In the genomic region with DNA sequence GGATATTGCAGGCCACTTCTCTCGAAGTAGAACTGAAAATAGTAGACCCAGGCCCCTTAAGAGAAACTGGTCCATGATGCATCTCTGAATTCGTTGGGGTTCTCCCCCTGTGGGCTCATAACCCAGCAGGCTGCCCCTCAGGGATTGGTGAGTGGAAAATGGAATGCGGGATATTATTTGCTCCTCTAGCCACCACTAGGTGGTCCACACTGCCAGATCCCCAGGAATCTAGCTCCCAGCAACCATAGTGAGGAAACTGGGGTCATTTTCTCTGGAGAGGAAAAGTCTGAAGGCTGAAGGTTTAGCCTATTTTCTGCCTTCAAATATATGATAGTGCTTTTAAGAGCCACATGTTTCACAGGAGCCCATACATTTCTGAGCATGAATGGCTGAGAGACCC, we compare ENCODE assay signal across 22 cellular contexts. TPM values are rescaled to one million over a fixed set of nuclear protein-coding genes. Genes with fewer than 3 reads are reported as not detected.
DNase-seq lines count a peak whose midpoint lies in the region; ATAC-seq, FAIRE-seq and TF ChIP-seq lines count a peak whose summit lies in the region.
"Had no signal": no experiment of that assay in that cellular context is flagged by ENCODE, and none has a peak within 500 bp of the region (broad histone marks: within the 10 kb centered on the region; RNA-seq: fewer than 3 reads in every experiment).

No MANE protein-coding gene starts in this region.

- no peaks in the 10 kb centered on the region for H3K9me3 ChIP-seq in A549
- H3K9me3 ChIP-seq in H9 (ENCODE audit: control insufficient read depth, low read depth, low read length): no peaks in the 10 kb centered on the region
- no peaks in the 10 kb centered on the region for H3K9me3 ChIP-seq in HepG2 (ENCODE audit: low read length)
- H3K9me3 ChIP-seq: pancreas, Peyer's patch had no signal

- peaks cover 4 to 5% of the 10 kb centered on the region in 2 experiments for H3K4me1 Mint-ChIP-seq in H9
- H3K4me1 Mint-ChIP-seq in central memory CD8-positive, alpha-beta T cell: peaks cover 84% of the 10 kb centered on the region

- DNase-seq in A549 (ENCODE audit: low read depth in 1 of 2, low spot score in 1 of 2) (no peak), H9 (no peak), HepG2 (ENCODE audit: low spot score) (no peak), NCI-H524 treated with DMSO at 0.1 percent for 48 hours (lab: John Stamatoyannopoulos, UW) (no peak)
- no peak for DNase-seq in central memory CD8-positive, alpha-beta T cell (ENCODE audit: low spot score in 2 of 2)
- DNase-seq in activated CD4-positive, alpha-beta T cell treated with anti-CD3 and anti-CD28 coated beads, Interleukin-2, amount 50 U/mL, for 1 hour: no peak
- DNase-seq: activated CD8-positive, alpha-beta T cell treated with anti-CD3 and anti-CD28 coated beads, Interleukin-2, amount 10 ng/mL, durations not matched to agents 7 days and 5 days; activated effector memory CD4-positive, alpha-beta T cell treated with anti-CD3 and anti-CD28 coated beads, Interleukin-2, amount 50 U/mL, for 16 hours; anterior cingulate cortex; dorsolateral prefrontal cortex; GF-D8; NCI-H1048; NCI-H2081 treated with DMSO at 0.1 percent for 48 hours; NCI-H69; pancreas; Peyer's patch; stimulated activated CD4-positive, alpha-beta T cell treated with anti-CD3 and anti-CD28 coated beads, Interleukin-4, amount 100 ng/mL, for 1 hour had no signal

- TF ChIP-seq RAD21 in A549 (conservative IDR thresholded peaks at IDR 0.05 in 1 of 2, IDR thresholded peaks at IDR 0.05 in 1 of 2) (no peak), HepG2 (CRISPR knock-in tag; IDR thresholded peaks at IDR 0.05) (no peak)

- no peaks in the 10 kb centered on the region for H3K4me1 ChIP-seq in A549
- no peaks in the 10 kb centered on the region for H3K4me1 ChIP-seq in H9 (ENCODE audit: insufficient read depth, low read length)
- H3K4me1 ChIP-seq in HepG2 (ENCODE audit: insufficient read depth, low read length): no peaks in the 10 kb centered on the region
- H3K4me1 ChIP-seq: pancreas, Peyer's patch had no signal

- H3K56ac ChIP-seq in H9 (ENCODE audit: insufficient read length, low read depth, low read length): no peak overlapping the region

- no peak overlapping the region for H2AK5ac ChIP-seq in H9 (ENCODE audit: insufficient read length, low read length)

- no peak overlapping the region for H3K23ac ChIP-seq in H9 (ENCODE audit: insufficient read length, low read depth, low read length)

- H3T11ph ChIP-seq in H9 (ENCODE audit: low read length): no peak overlapping the region

- no peak overlapping the region for H4K91ac ChIP-seq in H9 (ENCODE audit: insufficient read length, low read depth, low read length)

- H2BK20ac ChIP-seq in H9 (ENCODE audit: low read depth, low read length, poor library complexity, severe bottlenecking): no peak overlapping the region

- ATAC-seq in A549: peak in 1 of 2 experiments; percentile 67; a peak in 2 of 6 replicates
- ATAC-seq in central memory CD8-positive, alpha-beta T cell (replicated peaks; ENCODE audit: extremely low read depth, poor library complexity, severe bottlenecking): no peak
- peak; percentile 66; the same call in 2 of the 3 replicates for ATAC-seq in HepG2
- ATAC-seq in GM21367 (IDR thresholded peaks at IDR 0.05; ENCODE audit: unreplicated experiment): no peak
- no peak for ATAC-seq in HG03039 (IDR thresholded peaks at IDR 0.05; ENCODE audit: unreplicated experiment)
- ATAC-seq: activated CD8-positive, alpha-beta T cell treated with anti-CD3 and anti-CD28 coated beads, Interleukin-2, amount 10 ng/mL, durations not matched to agents 7 days and 5 days; pancreas had no signal

- H2BK15ac ChIP-seq in H9 (ENCODE audit: low read depth, low read length): no peak overlapping the region

- H2BK120ac ChIP-seq in H9 (ENCODE audit: low read depth, low read length, poor library complexity, severe bottlenecking): no peak overlapping the region

- no peak overlapping the region; a peak in 1 of 7 replicates for H3K27ac Mint-ChIP-seq in H9
- peak overlapping the region; percentile 14 for H3K27ac Mint-ChIP-seq in central memory CD8-positive, alpha-beta T cell (ENCODE audit: low read depth)
- H3K27ac Mint-ChIP-seq: activated CD8-positive, alpha-beta T cell treated with anti-CD3 and anti-CD28 coated beads, Interleukin-2, amount 10 ng/mL, durations not matched to agents 7 days and 5 days had no signal

- H4K5ac ChIP-seq in H9 (ENCODE audit: insufficient read length, low read depth, low read length): no peak overlapping the region

- POLR2A ChIA-PET in A549 (lab: Yijun Ruan, JAX) (no interaction called here), HepG2 (lab: Yijun Ruan, JAX) (no interaction called here)

- TF ChIP-seq EP300 in A549 (IDR thresholded peaks at IDR 0.05) (no peak), HepG2 (IDR thresholded peaks at IDR 0.05; ENCODE audit: low read depth in 2 of 2, low read length in 2 of 2) (no peak), HepG2 (CRISPR knock-in tag; IDR thresholded peaks at IDR 0.05; ENCODE audit: borderline replicate concordance) (no peak)

- no peaks in the 10 kb centered on the region for H3K36me3 Mint-ChIP-seq in H9 (ENCODE audit: insufficient read depth in 1 of 3, low read depth in 3 of 3)
- peaks cover 41% of the 10 kb centered on the region for H3K36me3 Mint-ChIP-seq in central memory CD8-positive, alpha-beta T cell (ENCODE audit: insufficient read depth)

- H3K4me3 Mint-ChIP-seq in H9: no peak overlapping the region
- peak overlapping the region; percentile 95 for H3K4me3 Mint-ChIP-seq in central memory CD8-positive, alpha-beta T cell
- H3K4me3 Mint-ChIP-seq: activated CD8-positive, alpha-beta T cell treated with anti-CD3 and anti-CD28 coated beads, Interleukin-2, amount 10 ng/mL, durations not matched to agents 7 days and 5 days had no signal

- FAIRE-seq in A549 (lab: Jason Lieb, UNC) (no peak), HepG2 (lab: Jason Lieb, UNC) (no peak)
- FAIRE-seq: pancreas had no signal

- H3K18ac ChIP-seq in H9 (ENCODE audit: insufficient read length, low read depth, low read length): no peak overlapping the region

- H3K4me3 ChIP-seq in A549 (no peak overlapping the region), HepG2 (replicated peaks in 1 of 3; ENCODE audit: insufficient read depth in 1 of 3, low read depth in 2 of 3, low read length in 3 of 3) (no peak overlapping the region)
- H3K4me3 ChIP-seq: hepatocyte, pancreas, Peyer's patch had no signal

- WGBS in A549 (ENCODE audit: missing lambda C conversion rate): 29% methylated on average over 3 of the region's 3 CpGs
- WGBS in H9 (ENCODE audit: extremely low coverage, insufficient read length, low lambda C conversion rate): no CpG with 5 or more reads among the region's 3 CpGs
- 0% methylated on average over 2 of the region's 3 CpGs for WGBS in HepG2 (ENCODE audit: low lambda C conversion rate)

- no peaks in the 10 kb centered on the region for H3K79me2 ChIP-seq in H9 (ENCODE audit: insufficient read depth, low read length)
- H3K79me2 ChIP-seq in HepG2 (ENCODE audit: insufficient read depth, low read length): no peaks in the 10 kb centered on the region
- H3K79me2 ChIP-seq: hepatocyte had no signal

- H3K36me3 ChIP-seq in HepG2 (replicated peaks in 1 of 2; ENCODE audit: control insufficient read depth in 1 of 2, insufficient read depth in 2 of 2, low read length in 2 of 2): no peaks in the 10 kb centered on the region
- H3K36me3 ChIP-seq: pancreas, Peyer's patch had no signal

- H3K4me2 ChIP-seq in A549: no peak overlapping the region
- no peak overlapping the region for H3K4me2 ChIP-seq in H9 (ENCODE audit: insufficient read depth, insufficient read length, low read length)
- no peak overlapping the region for H3K4me2 ChIP-seq in HepG2 (ENCODE audit: low read depth, low read length)
- H3K4me2 ChIP-seq: hepatocyte had no signal

- no TSS peak for BruUV-seq in HepG2 (replicated peaks; lab: Mats Ljungman, UMichigan)

- CTCF ChIA-PET in A549 (lab: Yijun Ruan, JAX) (interaction anchor here (1.1 to 3.3 kb wide), 3 partner anchors 16 to 19 kb away, joined by 3 to 25 read pairs (median 9); no protein-coding TSS in a partner anchor), HepG2 (lab: Yijun Ruan, JAX; ENCODE audit: low intra/inter-chr PET ratio, low total read pairs) (no interaction called here)

- no peaks in the 10 kb centered on the region for H3K9me3 Mint-ChIP-seq in H9
- H3K9me3 Mint-ChIP-seq in central memory CD8-positive, alpha-beta T cell: no peaks in the 10 kb centered on the region

- no peak overlapping the region for H2BK5ac ChIP-seq in H9 (ENCODE audit: insufficient read length, low read length)

- H3K27ac ChIP-seq in A549 (no peak overlapping the region), H9 (ENCODE audit: insufficient read length, low read depth, low read length) (no peak overlapping the region), HepG2 (ENCODE audit: extremely low read length, insufficient read depth, low read length) (no peak overlapping the region)
- H3K27ac ChIP-seq: hepatocyte, pancreas, Peyer's patch had no signal

- H3K27me3 ChIP-seq in H9 (ENCODE audit: insufficient read depth, low read length) (no peaks in the 10 kb centered on the region; the same call in 1 of the 2 replicates), HepG2 (ENCODE audit: control insufficient read depth in 1 of 2, insufficient read depth in 2 of 2, low read length in 2 of 2) (peaks cover 0 to 11% of the 10 kb centered on the region in 2 experiments; a peak in 3 of 5 replicates)
- H3K27me3 ChIP-seq: hepatocyte, pancreas, Peyer's patch had no signal

- in situ Hi-C loops in HepG2 (cut with HindIII; ENCODE audit: extremely low pct_ligation_motif_present, low pct_unique_long_range_greater_than_20kb): no loop called here

- no peaks in the 10 kb centered on the region for H3K27me3 Mint-ChIP-seq in H9 (ENCODE audit: low read depth)
- no peaks in the 10 kb centered on the region for H3K27me3 Mint-ChIP-seq in central memory CD8-positive, alpha-beta T cell

- H2AFZ ChIP-seq in H9 (ENCODE audit: low read length): no peak overlapping the region
- no peak overlapping the region for H2AFZ ChIP-seq in HepG2 (ENCODE audit: low read length)
- H2AFZ ChIP-seq: hepatocyte had no signal

- H4K8ac ChIP-seq in H9 (replicated peaks; ENCODE audit: insufficient read length, low read depth, low read length): no peak overlapping the region

- no peak overlapping the region for H3K14ac ChIP-seq in H9 (ENCODE audit: insufficient read depth, low read length)

- no peak overlapping the region for H2BK12ac ChIP-seq in H9 (ENCODE audit: insufficient read length, low read depth, low read length)

- no peaks in the 10 kb centered on the region for H3K23me2 ChIP-seq in H9 (ENCODE audit: insufficient read length, low read depth, low read length, poor library complexity, severe bottlenecking)

- H3K79me1 ChIP-seq in H9 (ENCODE audit: insufficient read depth, low read depth, low read length, poor library complexity, severe bottlenecking): no peaks in the 10 kb centered on the region

- H3K9ac ChIP-seq in H9 (ENCODE audit: extremely low read depth, insufficient read length, low read length): no peak overlapping the region
- no peak overlapping the region for H3K9ac ChIP-seq in HepG2 (ENCODE audit: insufficient read depth, low read depth, low read length)

- TF ChIP-seq CTCF in A549 (IDR thresholded peaks at IDR 0.05) (0 out of 3 replicates have a peak, but pooled peaks have one; percentile 8), H9 (conservative IDR thresholded peaks at IDR 0.05) (peak; percentile 47; the same call in 1 of the 3 replicates), HepG2 (CRISPR knock-in tag; IDR thresholded peaks at IDR 0.05) (0 out of 2 replicates have a peak, but pooled peaks have one; percentile 18)

- H4K20me1 ChIP-seq in H9 (ENCODE audit: control insufficient read depth, insufficient read depth, insufficient read length): no peaks in the 10 kb centered on the region
- no peaks in the 10 kb centered on the region for H4K20me1 ChIP-seq in HepG2 (ENCODE audit: insufficient read depth, low read length)

- TF ChIP-seq POLR2A in A549 (IDR thresholded peaks at IDR 0.05; ENCODE audit: low read length): no peak
- TF ChIP-seq POLR2A in HepG2 (IDR thresholded peaks at IDR 0.05; ENCODE audit: insufficient read depth in 1 of 2, low read depth in 2 of 2, low read length in 2 of 2): no peak

- intact Hi-C loops in HepG2 (cut with micrococcal nuclease; ENCODE audit: unreplicated experiment): no loop called here

- H3K4ac ChIP-seq in H9 (ENCODE audit: low read depth, low read length): no peak overlapping the region

RNA-seq across cellular contexts. Expression of a gene that starts 6.7 kb away (rescaled TPM):
- polyA plus RNA-seq in A549 (2011; rRNA removed): 0.14 and 0.21 TPM in 2 replicates
- 0.01 TPM in 2 replicates for polyA plus RNA-seq in A549 (2012; cell fraction: cytosol; rRNA removed)
- not detected in 2 replicates for polyA plus RNA-seq in A549 (2012; cell fraction: nucleus; rRNA removed)
- polyA plus RNA-seq in A549 (2017; fragmentation: RNase III; extraction: RNeasy Plus Mini Kit Qiagen cat#74134 plus additional on column Dnase treatment): 0.04 to 0.07 TPM (median 0.06 TPM) in 3 replicates
- 0.33 TPM in 1 of 2 replicates, not detected in the other for polyA minus RNA-seq in A549 (2011; rRNA and poly(A)+ RNA removed)
- 0.09 TPM in 1 of 2 replicates, not detected in the other for total RNA-seq in H9 (2021)
- total RNA-seq in HepG2 (2016; rRNA removed; fragmentation: Illumina TruSeq; extraction: Trizol): not detected in 2 replicates
- total RNA-seq in HepG2 (2016; cell fraction: cytosol; rRNA removed; fragmentation: Illumina TruSeq; extraction: Trizol; ENCODE audit: low read depth): not detected in 2 replicates
- total RNA-seq in HepG2 (2016; cell fraction: insoluble cytoplasmic fraction; rRNA removed; fragmentation: Illumina TruSeq; extraction: Trizol): not detected in 2 replicates
- not detected in 2 replicates for total RNA-seq in HepG2 (2016; cell fraction: membrane; rRNA removed; fragmentation: Illumina TruSeq; extraction: Trizol)
- total RNA-seq in HepG2 (2016; cell fraction: nucleus; rRNA removed; fragmentation: Illumina TruSeq; extraction: Trizol): not detected in 2 replicates
- not detected in 2 replicates for polyA plus RNA-seq in HepG2 (2011; rRNA removed)
- 0.01 TPM in 1 of 2 replicates, not detected in the other for polyA plus RNA-seq in HepG2 (2011; cell fraction: cytosol; rRNA removed)
- polyA plus RNA-seq in HepG2 (2011; cell fraction: nucleus; rRNA removed): not detected in 2 replicates
- not detected in 2 replicates for polyA plus RNA-seq in HepG2 (2012)
- polyA plus RNA-seq in HepG2 (2016; cell fraction: cytosol; fragmentation: Illumina TruSeq; extraction: Trizol; ENCODE audit: low read depth): not detected in 2 replicates
- not detected in 2 replicates for polyA plus RNA-seq in HepG2 (2016; cell fraction: insoluble cytoplasmic fraction; fragmentation: Illumina TruSeq; extraction: Trizol; ENCODE audit: low read depth)
- not detected in 2 replicates for polyA plus RNA-seq in HepG2 (2016; cell fraction: membrane; fragmentation: Illumina TruSeq; extraction: Trizol; ENCODE audit: low read depth)
- not detected in 2 replicates for polyA plus RNA-seq in HepG2 (2016; cell fraction: nucleus; fragmentation: Illumina TruSeq; extraction: Trizol; ENCODE audit: insufficient read depth, low read depth)
- 0.14 TPM in 1 of 2 replicates, not detected in the other for polyA minus RNA-seq in HepG2 (2011; rRNA and poly(A)+ RNA removed; ENCODE audit: low replicate concordance)
- not detected in 2 replicates for polyA minus RNA-seq in HepG2 (2011; cell fraction: cytosol; rRNA and poly(A)+ RNA removed)
- polyA minus RNA-seq in HepG2 (2011; cell fraction: nucleus; rRNA and poly(A)+ RNA removed): not detected in 2 replicates
- total RNA-seq: Peyer's patch had no signal
- polyA plus RNA-seq: hepatocyte had no signal

RNA-seq across cellular contexts. Expression of a gene that starts 56.4 kb away (rescaled TPM):
- polyA plus RNA-seq in A549 (2011; rRNA removed): not detected in 2 replicates
- not detected in 2 replicates for polyA plus RNA-seq in A549 (2012; cell fraction: cytosol; rRNA removed)
- polyA plus RNA-seq in A549 (2012; cell fraction: nucleus; rRNA removed): not detected in 2 replicates
- polyA plus RNA-seq in A549 (2017; fragmentation: RNase III; extraction: RNeasy Plus Mini Kit Qiagen cat#74134 plus additional on column Dnase treatment): not detected in 3 replicates
- not detected in 2 replicates for polyA minus RNA-seq in A549 (2011; rRNA and poly(A)+ RNA removed)
- 0.31 and 0.64 TPM in 2 replicates for total RNA-seq in H9 (2021)
- total RNA-seq in HepG2 (2016; rRNA removed; fragmentation: Illumina TruSeq; extraction: Trizol): not detected in 2 replicates
- not detected in 2 replicates for total RNA-seq in HepG2 (2016; cell fraction: cytosol; rRNA removed; fragmentation: Illumina TruSeq; extraction: Trizol; ENCODE audit: low read depth)
- not detected in 2 replicates for total RNA-seq in HepG2 (2016; cell fraction: insoluble cytoplasmic fraction; rRNA removed; fragmentation: Illumina TruSeq; extraction: Trizol)
- not detected in 2 replicates for total RNA-seq in HepG2 (2016; cell fraction: membrane; rRNA removed; fragmentation: Illumina TruSeq; extraction: Trizol)
- not detected in 2 replicates for total RNA-seq in HepG2 (2016; cell fraction: nucleus; rRNA removed; fragmentation: Illumina TruSeq; extraction: Trizol)
- polyA plus RNA-seq in HepG2 (2011; rRNA removed): not detected in 2 replicates
- polyA plus RNA-seq in HepG2 (2011; cell fraction: cytosol; rRNA removed): not detected in 2 replicates
- polyA plus RNA-seq in HepG2 (2011; cell fraction: nucleus; rRNA removed): not detected in 2 replicates
- not detected in 2 replicates for polyA plus RNA-seq in HepG2 (2012)
- polyA plus RNA-seq in HepG2 (2016; cell fraction: cytosol; fragmentation: Illumina TruSeq; extraction: Trizol; ENCODE audit: low read depth): not detected in 2 replicates
- not detected in 2 replicates for polyA plus RNA-seq in HepG2 (2016; cell fraction: insoluble cytoplasmic fraction; fragmentation: Illumina TruSeq; extraction: Trizol; ENCODE audit: low read depth)
- polyA plus RNA-seq in HepG2 (2016; cell fraction: membrane; fragmentation: Illumina TruSeq; extraction: Trizol; ENCODE audit: low read depth): not detected in 2 replicates
- polyA plus RNA-seq in HepG2 (2016; cell fraction: nucleus; fragmentation: Illumina TruSeq; extraction: Trizol; ENCODE audit: insufficient read depth, low read depth): not detected in 2 replicates
- polyA minus RNA-seq in HepG2 (2011; rRNA and poly(A)+ RNA removed; ENCODE audit: low replicate concordance): not detected in 2 replicates
- polyA minus RNA-seq in HepG2 (2011; cell fraction: cytosol; rRNA and poly(A)+ RNA removed): not detected in 2 replicates
- polyA minus RNA-seq in HepG2 (2011; cell fraction: nucleus; rRNA and poly(A)+ RNA removed): not detected in 2 replicates
- total RNA-seq: hepatocyte, mucosa of gallbladder, pancreas, Peyer's patch, temporal lobe had no signal
- polyA plus RNA-seq: hepatocyte, pancreas had no signal
